Comparison of ENCODE assay signal across 1 cellular context in genomic region chr3:58206406-58207011, GRCh38.
TF ChIP-seq lines count a peak whose summit lies in the region.

No MANE protein-coding gene starts in this region.

TF ChIP-seq in liver, 16 proteins besides CTCF, POLR2A, EP300 and RAD21 (continued from another document):
- TF ChIP-seq REST (IDR thresholded peaks at IDR 0.05) = no peak
- no peak for TF ChIP-seq FOXA1 (IDR thresholded peaks at IDR 0.05)
- TF ChIP-seq RXRA (IDR thresholded peaks at IDR 0.05) = no peak
- no peak for TF ChIP-seq FOXA2 (IDR thresholded peaks at IDR 0.05)
- no peak for TF ChIP-seq TAF1 (conservative IDR thresholded peaks at IDR 0.05)
- TF ChIP-seq EGR1 (IDR thresholded peaks at IDR 0.05; ENCODE audit: low read depth in 2 of 2) = no peak
- TF ChIP-seq, protein P1, sequence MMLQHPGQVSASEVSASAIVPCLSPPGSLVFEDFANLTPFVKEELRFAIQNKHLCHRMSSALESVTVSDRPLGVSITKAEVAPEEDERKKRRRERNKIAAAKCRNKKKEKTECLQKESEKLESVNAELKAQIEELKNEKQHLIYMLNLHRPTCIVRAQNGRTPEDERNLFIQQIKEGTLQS (IDR thresholded peaks at IDR 0.05) = no peak
- no peak for TF ChIP-seq HNF4A (conservative IDR thresholded peaks at IDR 0.05)
- no peak for TF ChIP-seq NR2F2 (IDR thresholded peaks at IDR 0.05)
- no peak for TF ChIP-seq MAX (IDR thresholded peaks at IDR 0.05)
- TF ChIP-seq HNF4G (IDR thresholded peaks at IDR 0.05) = no peak
- TF ChIP-seq GABPA (IDR thresholded peaks at IDR 0.05 in 1 of 2, conservative IDR thresholded peaks at IDR 0.05 in 1 of 2) = no peak
